Comparison of ENCODE assay signal across 1 cellular context in the genomic region with DNA sequence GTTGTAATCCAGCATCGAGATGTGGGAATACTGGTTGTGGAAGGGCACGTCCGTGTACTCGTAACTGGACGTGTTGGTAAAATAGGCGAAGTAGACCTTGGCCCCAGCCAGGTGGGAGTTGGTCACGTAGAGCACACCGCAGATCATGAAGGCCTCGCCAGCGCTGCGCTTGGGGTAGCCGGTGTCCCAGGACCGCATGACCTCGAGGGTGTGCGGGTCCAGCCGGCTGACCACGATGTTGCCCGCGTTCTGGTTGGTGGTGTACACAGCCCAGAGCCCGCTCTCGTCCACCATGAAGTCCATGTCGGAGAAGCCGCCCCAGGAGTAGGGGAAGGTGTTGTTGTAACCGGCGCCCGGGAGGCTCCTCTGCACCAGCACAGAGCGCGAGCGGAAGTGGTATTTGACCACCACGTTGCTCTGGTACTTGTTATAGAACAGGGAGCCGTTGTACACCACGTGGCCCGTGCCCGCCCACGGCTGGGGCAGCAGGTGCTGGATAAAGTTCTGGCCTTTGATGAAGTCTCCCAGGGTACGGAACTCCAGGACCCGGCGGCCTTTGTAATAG.
TF ChIP-seq lines count a peak whose summit lies in the region.

No MANE protein-coding gene starts in this region.

TF ChIP-seq in HepG2, 621 proteins besides CTCF, POLR2A, EP300 and RAD21:
- TF ChIP-seq MIXL1 (CRISPR knock-in tag; IDR thresholded peaks at IDR 0.05): no peak
- 0 out of 2 replicates have a peak, but pooled peaks have one; percentile 23 for TF ChIP-seq ZNF891 (CRISPR knock-in tag; IDR thresholded peaks at IDR 0.05)
- peak; percentile 55 for TF ChIP-seq AGO2 (optimal IDR thresholded peaks at IDR 0.05; ENCODE audit: low read depth, low read length)
TF ChIP-seq in HepG2: peak in this region for 2.
